ENCODE assay signal across 8 cellular contexts in genomic region chr19:7515471-7516226, GRCh38. TPM values are rescaled to one million over a fixed set of nuclear protein-coding genes. Genes with fewer than 3 reads are reported as not detected.
DNase-seq lines count a peak whose midpoint lies in the region; ATAC-seq and TF ChIP-seq lines count a peak whose summit lies in the region.

TSS of gene ZNF358 (plus strand) at chr19:7516103. CDS start at chr19:7519243, 3,140 bp downstream.

- peak; percentile 88 to 93 for ATAC-seq in activated T-cell treated with anti-CD3 and anti-CD28 coated beads, Interleukin-2, amount 50 U/mL, for 72 hours (replicated peaks in 1 of 2)

- no peaks in the 10 kb centered on the region for H3K9me3 ChIP-seq in muscle layer of duodenum (ENCODE audit: control insufficient read depth in 1 of 2, low read length in 2 of 2)
- H3K9me3 ChIP-seq in thymus (ENCODE audit: control insufficient read depth), result no peaks in the 10 kb centered on the region

- peak within 1 kb of the TSS; percentile 46 for H3K27ac Mint-ChIP-seq in activated T-cell treated with anti-CD3 and anti-CD28 coated beads, Interleukin-2, amount 50 U/mL, for 72 hours

- H3K27me3 ChIP-seq in GM06990 (replicated peaks; ENCODE audit: control insufficient read depth, insufficient read depth, low read length) (peaks cover 2% of the 10 kb centered on the region), muscle layer of duodenum (ENCODE audit: low read depth, low read length) (no peaks in the 10 kb centered on the region), thymus (ENCODE audit: control insufficient read depth, insufficient read depth) (peaks cover 3% of the 10 kb centered on the region)

- H3K4me3 ChIP-seq in GM06990 (replicated peaks; ENCODE audit: low read depth, low read length), result peak within 1 kb of the TSS; percentile 12; the same call in 1 of the 2 replicates
- H3K4me3 ChIP-seq in fibroblast of pulmonary artery (replicated peaks; ENCODE audit: low read depth, low read length), result peak within 1 kb of the TSS; percentile 79
- peak within 1 kb of the TSS; percentile 73 to 79 for H3K4me3 ChIP-seq in muscle layer of duodenum (ENCODE audit: low read depth in 1 of 2, low read length in 2 of 2)
- H3K4me3 ChIP-seq in thymus (ENCODE audit: low read length), result peak within 1 kb of the TSS; percentile 66

- peaks cover 4% of the 10 kb centered on the region in 2 donors for H3K36me3 Mint-ChIP-seq in activated T-cell treated with anti-CD3 and anti-CD28 coated beads, Interleukin-2, amount 50 U/mL, for 72 hours (ENCODE audit: insufficient read depth in 2 of 2)

- peak within 1 kb of the TSS; percentile 82 to 89 for H3K4me3 Mint-ChIP-seq in activated T-cell treated with anti-CD3 and anti-CD28 coated beads, Interleukin-2, amount 50 U/mL, for 72 hours

- H3K27ac ChIP-seq in 22Rv1 (peak within 1 kb of the TSS; percentile 56), muscle layer of duodenum (ENCODE audit: low read length) (peak within 1 kb of the TSS; percentile 83), thymus (ENCODE audit: low read depth) (peak within 1 kb of the TSS; percentile 76)

- WGBS in thymus, result 7% methylated on average over 51 of the region's 51 CpGs

- DNase-seq in GM06990 (ENCODE audit: extremely low read depth, insufficient read length) (peak; percentile 59), NCI-H2227 (lab: John Stamatoyannopoulos, UW; ENCODE audit: unreplicated experiment) (peak; percentile 77), fibroblast of pulmonary artery (ENCODE audit: low read depth) (peak; percentile 63), KBM-7 (no peak)
- peak; percentile 68 to 74 for DNase-seq in activated T-cell treated with anti-CD3 and anti-CD28 coated beads, Interleukin-2, amount 50 U/mL, for 72 hours

- TF ChIP-seq CTCF in 22Rv1 (IDR thresholded peaks at IDR 0.05) (no peak), GM06990 (IDR thresholded peaks at IDR 0.05; ENCODE audit: insufficient read depth, low read length, poor library complexity, severe bottlenecking) (no peak), fibroblast of pulmonary artery (IDR thresholded peaks at IDR 0.05; ENCODE audit: low read length, missing control alignments) (no peak)

- H3K4me1 ChIP-seq in muscle layer of duodenum (ENCODE audit: control insufficient read depth in 1 of 2, insufficient read depth in 2 of 2, low read length in 2 of 2) (peaks cover 4 to 11% of the 10 kb centered on the region in 2 donors), thymus (ENCODE audit: control insufficient read depth, insufficient read depth, low read length) (peaks cover 7% of the 10 kb centered on the region)

- in situ Hi-C loops in KBM-7 (cut with MboI; ENCODE audit: low pct_unique_long_range_greater_than_20kb, low sequenced_read_pairs), result no loop called here

- no peaks in the 10 kb centered on the region for H3K9me3 Mint-ChIP-seq in activated T-cell treated with anti-CD3 and anti-CD28 coated beads, Interleukin-2, amount 50 U/mL, for 72 hours

- H3K36me3 ChIP-seq in GM06990 (ENCODE audit: control insufficient read depth, insufficient read depth, low read length) (no peaks in the 10 kb centered on the region), muscle layer of duodenum (ENCODE audit: control insufficient read depth in 1 of 2, insufficient read depth in 2 of 2, low read length in 2 of 2) (peaks cover 0 to 17% of the 10 kb centered on the region in 2 donors), thymus (ENCODE audit: control insufficient read depth, insufficient read depth) (peaks cover 5% of the 10 kb centered on the region)

- H3K4me1 Mint-ChIP-seq in activated T-cell treated with anti-CD3 and anti-CD28 coated beads, Interleukin-2, amount 50 U/mL, for 72 hours (ENCODE audit: low read depth), result peaks cover 21% of the 10 kb centered on the region

- peaks cover 19% of the 10 kb centered on the region for H3K27me3 Mint-ChIP-seq in activated T-cell treated with anti-CD3 and anti-CD28 coated beads, Interleukin-2, amount 50 U/mL, for 72 hours (ENCODE audit: low read depth)

RNA-seq across cellular contexts. Expression of gene ZNF358, which starts in this region (rescaled TPM):
- total RNA-seq in activated T-cell treated with anti-CD3 and anti-CD28 coated beads, Interleukin-2, amount 50 U/mL, for 72 hours, result 10 to 100 TPM; 13.6 to 14.1 TPM
- polyA plus RNA-seq in thymus, result 23.5 TPM

Comparison
In these comparisons a context has a peak if more than half of its experiments do, and no peak if none do; other contexts are left out.
1. H3K4me3 ChIP-seq: peak in every context shown above with its lines; median percentile 79 in fibroblast of pulmonary artery; 76 in muscle layer of duodenum; 66 in thymus; 12 in GM06990.